ENCODE assay signal across 9 cellular contexts in genomic region chr16:23642246-23642774, GRCh38. TPM values are rescaled to one million over a fixed set of nuclear protein-coding genes. Genes with fewer than 3 reads are reported as not detected.
DNase-seq lines count a peak whose midpoint lies in the region; ATAC-seq, FAIRE-seq and TF ChIP-seq lines count a peak whose summit lies in the region.
"Had no signal": no experiment of that assay in that cellular context is flagged by ENCODE, and none has a peak within 500 bp of the region (broad histone marks: within the 10 kb centered on the region; RNA-seq: fewer than 3 reads in every experiment).

No MANE protein-coding gene starts in this region.

- peaks cover 46% of the 10 kb centered on the region for H3K4me1 Mint-ChIP-seq in CD4-positive, alpha-beta T cell (ENCODE audit: low read depth)

- H2AK5ac ChIP-seq in H1 (ENCODE audit: low read depth, low read length), result no peak overlapping the region

- H3K4ac ChIP-seq in H1 (replicated peaks; ENCODE audit: insufficient read length, low read depth, low read length), result peak overlapping the region; percentile 57

- no peak for TF ChIP-seq RAD21 in H1 (IDR thresholded peaks at IDR 0.05 in 1 of 2, conservative IDR thresholded peaks at IDR 0.05 in 1 of 2; ENCODE audit: low read depth in 2 of 2, low read length in 2 of 2)

- H3K9ac ChIP-seq in NT2/D1 (ENCODE audit: insufficient read length, low read depth) (peak overlapping the region; percentile 57), H1 (replicated peaks in 1 of 4; ENCODE audit: extremely low read depth in 1 of 4, low read depth in 3 of 4, low read length in 3 of 4) (peak overlapping the region in 3 of 4 experiments; percentile 20 to 96 (median 76); a peak in 5 of 7 replicates)

- no peak overlapping the region for H2BK12ac ChIP-seq in H1 (ENCODE audit: low read depth, low read length)

- no peak overlapping the region for H3K23ac ChIP-seq in H1 (ENCODE audit: insufficient read length)

- no peaks in the 10 kb centered on the region; the same call in 1 of the 2 replicates for H3K79me1 ChIP-seq in H1 (ENCODE audit: low read depth, low read length)

- no peaks in the 10 kb centered on the region for H3K27me3 Mint-ChIP-seq in CD4-positive, alpha-beta T cell

- peaks cover 0 to 51% of the 10 kb centered on the region in 2 experiments; a peak in 2 of 4 replicates for H3K79me2 ChIP-seq in H1 (ENCODE audit: control insufficient read depth in 1 of 2, insufficient read depth in 2 of 2, low read length in 2 of 2)

- POLR2A ChIA-PET in CD4-positive, alpha-beta T cell (lab: Charles Lee), result interaction anchor here (0.9 to 2.1 kb wide), 2 partner anchors 13 to 85 kb away, joined by 4 to 7 read pairs; partner anchors contain the start of genes EARS2 and UBFD1
- POLR2A ChIA-PET in H1 (lab: Charles Lee; ENCODE audit: partially characterized antibody), result interaction anchor here (1.4 to 3.2 kb wide), 3 partner anchors 36 to 61 kb away, joined by 4 to 32 read pairs (median 5); partner anchors contain the start of gene PLK1

- no peak for DNase-seq in CD4-positive, alpha-beta T cell
- DNase-seq in NT2/D1 (ENCODE audit: low read depth, low spot score) (no peak), H1 (ENCODE audit: low read depth in 1 of 2, low spot score in 2 of 2) (no peak), iPS-NIHi11 (ENCODE audit: low spot score) (no peak), urothelium cell line (ENCODE audit: low spot score) (no peak), DMS114 treated with DMSO at 0.1 percent for 48 hours (lab: John Stamatoyannopoulos, UW; ENCODE audit: unreplicated experiment) (no peak)
- DNase-seq: SIG-M5 had no signal

- TF ChIP-seq CTCF in CD4-positive, alpha-beta T cell (IDR thresholded peaks at IDR 0.05), result no peak
- TF ChIP-seq CTCF in H1 (IDR thresholded peaks at IDR 0.05; ENCODE audit: control extremely low read depth in 1 of 3, insufficient read depth in 1 of 3, low read depth in 1 of 3, low read length in 3 of 3), result no peak

- no peak for ATAC-seq in CD4-positive, alpha-beta T cell (ENCODE audit: poor library complexity)
- ATAC-seq in GM21825 (IDR thresholded peaks at IDR 0.05; ENCODE audit: unreplicated experiment), result no peak

- H3K18ac ChIP-seq in H1 (ENCODE audit: extremely low read depth, low read length), result no peak overlapping the region

- no peak overlapping the region for H4K91ac ChIP-seq in H1 (replicated peaks; ENCODE audit: insufficient read length, low read length)

- H3K4me2 ChIP-seq in H1 (ENCODE audit: insufficient read depth in 1 of 2, low read depth in 2 of 2, low read length in 2 of 2), result peak overlapping the region; percentile 79 to 81

- H3K4me3 Mint-ChIP-seq in CD4-positive, alpha-beta T cell, result peak overlapping the region; percentile 99

- intact Hi-C loops in CD4-positive, alpha-beta T cell (cut with DNase I, micrococcal nuclease), result loop anchor here in 1 of 2 experiments (5.0 kb wide), 1 partner anchor 190 kb away; the partner anchor contains the start of gene COG7

- H3K9me3 ChIP-seq in CD4-positive, alpha-beta T cell (ENCODE audit: control insufficient read depth, low read length), result no peaks in the 10 kb centered on the region
- H3K9me3 ChIP-seq in NT2/D1 (ENCODE audit: insufficient read depth, low read length) (no peaks in the 10 kb centered on the region), H1 (ENCODE audit: insufficient read depth in 2 of 2, low read depth in 1 of 2, low read length in 1 of 2) (no peaks in the 10 kb centered on the region), neuron (ENCODE audit: low read length) (peaks cover 3% of the 10 kb centered on the region)

- no peaks in the 10 kb centered on the region for H3K9me3 Mint-ChIP-seq in CD4-positive, alpha-beta T cell

- H3K4me1 ChIP-seq in NT2/D1 (ENCODE audit: insufficient read depth, insufficient read length) (no peaks in the 10 kb centered on the region), H1 (replicated peaks in 1 of 4; ENCODE audit: control insufficient read depth in 3 of 4, insufficient read depth in 4 of 4, low read length in 3 of 4) (peaks cover 0 to 9% (median 1%) of the 10 kb centered on the region in 4 experiments; a peak in 3 of 7 replicates), neuron (ENCODE audit: insufficient read depth, low read length) (peaks cover 19% of the 10 kb centered on the region)

- H3K14ac ChIP-seq in H1 (ENCODE audit: insufficient read length), result no peak overlapping the region

- H2BK120ac ChIP-seq in H1 (replicated peaks; ENCODE audit: low read depth, low read length), result no peak overlapping the region

- FAIRE-seq in H1 (lab: Jason Lieb, UNC) (no peak), urothelium cell line (lab: Jason Lieb, UNC) (no peak)

- H3K27ac Mint-ChIP-seq in CD4-positive, alpha-beta T cell, result peak overlapping the region; percentile 96

- TF ChIP-seq POLR2A in H1 (IDR thresholded peaks at IDR 0.05; ENCODE audit: control extremely low read depth in 1 of 2, low read depth in 2 of 2, low read length in 2 of 2), result no peak

- H2BK20ac ChIP-seq in H1 (ENCODE audit: low read length), result no peak overlapping the region

- no peak overlapping the region for H2BK5ac ChIP-seq in H1 (ENCODE audit: low read depth, low read length)

- H4K5ac ChIP-seq in H1 (ENCODE audit: insufficient read length, low read depth, low read length), result no peak overlapping the region

- CTCF ChIA-PET in CD4-positive, alpha-beta T cell (lab: Charles Lee), result interaction anchor here (0.7 to 1.0 kb wide), 2 partner anchors 46 to 161 kb away, joined by 3 to 5 read pairs; partner anchors contain the start of gene NDUFAB1
- CTCF ChIA-PET in H1 (lab: Charles Lee; ENCODE audit: partially characterized antibody), result interaction anchor here (2.3 kb wide), 1 partner anchor 9 kb away, joined by 5 read pairs; no protein-coding TSS in a partner anchor

- H3K36me3 ChIP-seq in NT2/D1 (ENCODE audit: insufficient read depth, insufficient read length, low read length) (peaks cover 64% of the 10 kb centered on the region), H1 (ENCODE audit: control insufficient read depth in 2 of 4, insufficient read depth in 4 of 4, low read length in 3 of 4) (peaks cover 4 to 27% (median 12%) of the 10 kb centered on the region in 4 experiments), neuron (ENCODE audit: insufficient read depth, low read length) (peaks cover 34% of the 10 kb centered on the region)

- WGBS in H1 (ENCODE audit: extremely low coverage in 1 of 2, insufficient coverage in 1 of 2, insufficient read length in 1 of 2, insufficient replicate concordance in 2 of 2, low coverage in 1 of 2, low lambda C conversion rate in 2 of 2, missing lambda C conversion rate in 1 of 2), 2 experiments, result 75% methylated on average over 14 of the region's 14 CpGs; no CpG with 5 or more reads in 1 of the 2 experiments

- H3K27ac ChIP-seq in CD4-positive, alpha-beta T cell (ENCODE audit: low read depth, low read length), result peak overlapping the region; percentile 70
- no peak overlapping the region for H3K27ac ChIP-seq in H1 (ENCODE audit: low read depth, low read length)

- H3K56ac ChIP-seq in H1 (replicated peaks; ENCODE audit: insufficient read length, low read depth, low read length), result no peak overlapping the region

- peaks cover 0 to 3% of the 10 kb centered on the region in 2 experiments for H4K20me1 ChIP-seq in H1 (replicated peaks in 1 of 2; ENCODE audit: control insufficient read depth in 1 of 2, insufficient read depth in 2 of 2, low read length in 2 of 2)

- H3K4me3 ChIP-seq in NT2/D1 (ENCODE audit: insufficient read length, low read depth) (peak overlapping the region; percentile 96), H1 (ENCODE audit: extremely low read depth in 1 of 4, insufficient read depth in 2 of 4, low read depth in 3 of 4, low read length in 4 of 4) (peak overlapping the region; percentile 83 to 99 (median 96)), neuron (ENCODE audit: low read length) (peak overlapping the region; percentile 88)

- H2BK15ac ChIP-seq in H1 (ENCODE audit: low read length), result no peak overlapping the region

- no peak for TF ChIP-seq EP300 in H1 (IDR thresholded peaks at IDR 0.05; ENCODE audit: borderline replicate concordance in 1 of 2, low read depth in 2 of 2, low read length in 2 of 2)

- H3K23me2 ChIP-seq in H1 (ENCODE audit: low read depth, low read length), result peaks cover 4% of the 10 kb centered on the region; the same call in 1 of the 2 replicates

- no peaks in the 10 kb centered on the region for H3K27me3 ChIP-seq in CD4-positive, alpha-beta T cell (ENCODE audit: control insufficient read depth, insufficient read depth, low read length)
- H3K27me3 ChIP-seq in NT2/D1 (ENCODE audit: insufficient read depth, insufficient read length), result no peaks in the 10 kb centered on the region
- no peaks in the 10 kb centered on the region for H3K27me3 ChIP-seq in H1 (replicated peaks in 1 of 4; ENCODE audit: control insufficient read depth in 3 of 4, extremely low read depth in 1 of 4, insufficient read depth in 3 of 4, low read length in 3 of 4)
- H3K27me3 ChIP-seq in neuron (ENCODE audit: insufficient read depth, low read length), result no peaks in the 10 kb centered on the region

- H3K36me3 Mint-ChIP-seq in CD4-positive, alpha-beta T cell (ENCODE audit: low read depth), result peaks cover 65% of the 10 kb centered on the region

- H4K8ac ChIP-seq in H1 (ENCODE audit: extremely low read depth, insufficient read depth, low read length), result no peak overlapping the region

- H2AFZ ChIP-seq in H1 (ENCODE audit: low read length), result no peak overlapping the region
- no peak overlapping the region for H2AFZ ChIP-seq in neuron (ENCODE audit: low read depth, low read length)

RNA-seq across cellular contexts. Expression of gene DCTN5, which starts 1.0 kb away (rescaled TPM):
- total RNA-seq in CD4-positive, alpha-beta T cell, result 10 to 100 TPM; 46.9 to 47.8 TPM
- 74.0 and 75.6 TPM in 2 replicates for total RNA-seq in H1 (2021; fragmentation: NEBNext Ultra II Directional; extraction: Animal tissue kit (Norgen Biotek cat#: 25700))
- polyA plus RNA-seq in H1 (2011; rRNA removed), result 28.6 and 36.0 TPM in 2 replicates
- polyA plus RNA-seq in H1 (2011; cell fraction: cytosol; rRNA removed), result 55.0 TPM
- polyA plus RNA-seq in H1 (2011; cell fraction: nucleus; rRNA removed), result 22.7 TPM
- 48.8 to 77.9 TPM (median 54.7 TPM) in 4 replicates for polyA plus RNA-seq in H1 (2012, experiment 1 of 2)
- 17.4 TPM for polyA plus RNA-seq in H1 (2012, experiment 2 of 2)
- polyA plus RNA-seq in H1 (2013, experiment 1 of 2), result 25.9 TPM
- polyA plus RNA-seq in H1 (2013, experiment 2 of 2), result 24.9 TPM
- 104 and 170 TPM in 2 replicates for polyA minus RNA-seq in H1 (2011; rRNA and poly(A)+ RNA removed)
- 41.8 TPM for polyA minus RNA-seq in H1 (2011; cell fraction: cytosol; rRNA and poly(A)+ RNA removed)
- polyA minus RNA-seq in H1 (2011; cell fraction: nucleus; rRNA and poly(A)+ RNA removed), result 31.7 TPM

RNA-seq across cellular contexts. Expression of gene PALB2, which starts 1.2 kb away (rescaled TPM):
- 1 to 10 TPM; 3.8 to 5.1 TPM for total RNA-seq in CD4-positive, alpha-beta T cell
- total RNA-seq in H1 (2021; fragmentation: NEBNext Ultra II Directional; extraction: Animal tissue kit (Norgen Biotek cat#: 25700)), result 28.6 and 33.1 TPM in 2 replicates
- 9.6 and 12.5 TPM in 2 replicates for polyA plus RNA-seq in H1 (2011; rRNA removed)
- 15.1 TPM for polyA plus RNA-seq in H1 (2011; cell fraction: cytosol; rRNA removed)
- polyA plus RNA-seq in H1 (2011; cell fraction: nucleus; rRNA removed), result 8.8 TPM
- 11.8 to 20.4 TPM (median 14.1 TPM) in 4 replicates for polyA plus RNA-seq in H1 (2012, experiment 1 of 2)
- 2.8 TPM for polyA plus RNA-seq in H1 (2012, experiment 2 of 2)
- 20.7 TPM for polyA plus RNA-seq in H1 (2013, experiment 1 of 2)
- polyA plus RNA-seq in H1 (2013, experiment 2 of 2), result 18.1 TPM
- polyA minus RNA-seq in H1 (2011; rRNA and poly(A)+ RNA removed), result 24.9 and 27.2 TPM in 2 replicates
- 12.1 TPM for polyA minus RNA-seq in H1 (2011; cell fraction: cytosol; rRNA and poly(A)+ RNA removed)
- polyA minus RNA-seq in H1 (2011; cell fraction: nucleus; rRNA and poly(A)+ RNA removed), result 30.0 TPM

RNA-seq across cellular contexts. Expression of gene PLK1, which starts 36.4 kb away (rescaled TPM):
- total RNA-seq in CD4-positive, alpha-beta T cell, result under 1 TPM; 0.84 to 0.85 TPM
- 135 and 139 TPM in 2 replicates for total RNA-seq in H1 (2021; fragmentation: NEBNext Ultra II Directional; extraction: Animal tissue kit (Norgen Biotek cat#: 25700))
- polyA plus RNA-seq in H1 (2011; rRNA removed), result 127 and 219 TPM in 2 replicates
- polyA plus RNA-seq in H1 (2011; cell fraction: cytosol; rRNA removed), result 101 TPM
- polyA plus RNA-seq in H1 (2011; cell fraction: nucleus; rRNA removed), result 175 TPM
- 128 to 149 TPM (median 143 TPM) in 4 replicates for polyA plus RNA-seq in H1 (2012, experiment 1 of 2)
- 158 TPM for polyA plus RNA-seq in H1 (2012, experiment 2 of 2)
- polyA plus RNA-seq in H1 (2013, experiment 1 of 2), result 111 TPM
- 108 TPM for polyA plus RNA-seq in H1 (2013, experiment 2 of 2)
- 76.3 and 122 TPM in 2 replicates for polyA minus RNA-seq in H1 (2011; rRNA and poly(A)+ RNA removed)
- 86.4 TPM for polyA minus RNA-seq in H1 (2011; cell fraction: cytosol; rRNA and poly(A)+ RNA removed)
- polyA minus RNA-seq in H1 (2011; cell fraction: nucleus; rRNA and poly(A)+ RNA removed), result 48.3 TPM

RNA-seq across cellular contexts. Expression of gene NDUFAB1, which starts 46.2 kb away (rescaled TPM):
- total RNA-seq in CD4-positive, alpha-beta T cell, result 10 to 100 TPM; 23.0 to 28.3 TPM
- total RNA-seq in H1 (2021; fragmentation: NEBNext Ultra II Directional; extraction: Animal tissue kit (Norgen Biotek cat#: 25700)), result 135 and 145 TPM in 2 replicates
- polyA plus RNA-seq in H1 (2011; rRNA removed), result 247 and 294 TPM in 2 replicates
- 251 TPM for polyA plus RNA-seq in H1 (2011; cell fraction: cytosol; rRNA removed)
- polyA plus RNA-seq in H1 (2011; cell fraction: nucleus; rRNA removed), result 179 TPM
- polyA plus RNA-seq in H1 (2012, experiment 1 of 2), result 147 to 186 TPM (median 166 TPM) in 4 replicates
- 242 TPM for polyA plus RNA-seq in H1 (2012, experiment 2 of 2)
- 221 TPM for polyA plus RNA-seq in H1 (2013, experiment 1 of 2)
- polyA plus RNA-seq in H1 (2013, experiment 2 of 2), result 223 TPM
- 19.9 and 25.6 TPM in 2 replicates for polyA minus RNA-seq in H1 (2011; rRNA and poly(A)+ RNA removed)
- polyA minus RNA-seq in H1 (2011; cell fraction: cytosol; rRNA and poly(A)+ RNA removed), result 69.9 TPM
- polyA minus RNA-seq in H1 (2011; cell fraction: nucleus; rRNA and poly(A)+ RNA removed), result 32.3 TPM

Comparison
In these comparisons a context has a peak if more than half of its experiments do, and no peak if none do; other contexts are left out.
1. RNA of gene PLK1, which starts 36.4 kb away (total RNA-seq): 135 to 139 TPM in H1; 0.84 to 0.85 TPM in CD4-positive, alpha-beta T cell; every median in the first group is over 10 times any median in the second.
2. Peak in every context shown above with its lines, with median percentiles within 50 percentile points of each other: H3K4me3 ChIP-seq.